Comparison of ENCODE assay signal across 9 cellular contexts in genomic region chr1:222653178-222653827, GRCh38. TPM values are rescaled to one million over a fixed set of nuclear protein-coding genes. Genes with fewer than 3 reads are reported as not detected.
DNase-seq lines count a peak whose midpoint lies in the region; ATAC-seq and TF ChIP-seq lines count a peak whose summit lies in the region.
"Had no signal": no experiment of that assay in that cellular context is flagged by ENCODE, and none has a peak within 500 bp of the region (broad histone marks: within the 10 kb centered on the region; RNA-seq: fewer than 3 reads in every experiment).

No MANE protein-coding gene starts in this region.

- peak; percentile 28 for DNase-seq in activated CD4-positive, alpha-beta T cell treated with anti-CD3 and anti-CD28 coated beads for 48 hours
- DNase-seq in activated CD4-positive, alpha-beta T cell treated with anti-CD3 and anti-CD28 coated beads for 1 hour, result no peak
- DNase-seq in naive B cell (no peak), HFFc6 (no peak), left ventricle myocardium superior (no peak), NCI-H1417 (lab: John Stamatoyannopoulos, UW) (no peak)

- H3K4me1 Mint-ChIP-seq in naive B cell, result peaks cover 26 to 30% (median 28%) of the 10 kb centered on the region in 3 donors
- H3K4me1 Mint-ChIP-seq in HFFc6 (ENCODE audit: low read depth), result no peaks in the 10 kb centered on the region

- H3K27me3 Mint-ChIP-seq in naive B cell (no peaks in the 10 kb centered on the region), HFFc6 (ENCODE audit: insufficient read depth) (no peaks in the 10 kb centered on the region)

- H3K9me3 Mint-ChIP-seq in naive B cell, result no peaks in the 10 kb centered on the region
- no peaks in the 10 kb centered on the region for H3K9me3 Mint-ChIP-seq in HFFc6

- intact Hi-C loops in left ventricle myocardium superior (cut with micrococcal nuclease), result loop anchor here (10.0 kb wide), 1 partner anchor 71 kb away; no protein-coding TSS in a partner anchor

- H3K4me3 Mint-ChIP-seq in naive B cell, result no peak overlapping the region
- no peak overlapping the region for H3K4me3 Mint-ChIP-seq in HFFc6

- H3K36me3 Mint-ChIP-seq in naive B cell (peaks cover 19 to 42% of the 10 kb centered on the region in 2 donors), HFFc6 (ENCODE audit: low read depth) (peaks cover 28% of the 10 kb centered on the region)

- peak; percentile 54 for ATAC-seq in GM21825 (IDR thresholded peaks at IDR 0.05; ENCODE audit: unreplicated experiment)
- ATAC-seq in HG03575 (IDR thresholded peaks at IDR 0.05; ENCODE audit: extremely low read depth, insufficient number of reproducible peaks, low FRiP score, unreplicated experiment), result peak; percentile 42
- ATAC-seq in naive B cell (ENCODE audit: low read depth in 2 of 2), result no peak
- no peak for ATAC-seq in left ventricle myocardium superior
- ATAC-seq: A549 had no signal

- no peak for TF ChIP-seq CTCF in HFFc6 (IDR thresholded peaks at IDR 0.05)

- H3K27ac Mint-ChIP-seq in naive B cell (peak overlapping the region in 5 of 6 donors; percentile 15 to 98 (median 50)), HFFc6 (no peak overlapping the region)

RNA-seq across cellular contexts. Expression of gene MIA3, which starts 35.4 kb away (rescaled TPM):
- 10 to 100 TPM; 32.0 to 76.7 (median 53.0) TPM for polyA plus RNA-seq in naive B cell (ENCODE audit: low read depth in 6 of 6)
- total RNA-seq in HFFc6 (2021; fragmentation: NEBNext Ultra II Directional; extraction: Animal tissue kit (Norgen Biotek cat#: 25700)), result 10 to 100 TPM; 55.6 to 68.3 (median 62.1) TPM
- total RNA-seq in left ventricle myocardium superior, result 65.5 TPM

RNA-seq across cellular contexts. Expression of gene AIDA, which starts 59.0 kb away (rescaled TPM):
- polyA plus RNA-seq in naive B cell (ENCODE audit: low read depth in 6 of 6), result 100 to 1,000 TPM in 2 of 6 donors, 10 to 100 TPM in 4; 78.6 to 104 (median 82.1) TPM
- 100 to 1,000 TPM in 4 of 6 experiments, 10 to 100 TPM in 2; 87.1 to 112 (median 103) TPM for total RNA-seq in HFFc6 (2021; fragmentation: NEBNext Ultra II Directional; extraction: Animal tissue kit (Norgen Biotek cat#: 25700))
- total RNA-seq in left ventricle myocardium superior, result 52.7 TPM

RNA-seq across cellular contexts. Expression of gene BROX, which starts 59.1 kb away (rescaled TPM):
- 10 to 100 TPM; 12.1 to 19.0 (median 14.7) TPM for polyA plus RNA-seq in naive B cell (ENCODE audit: low read depth in 6 of 6)
- total RNA-seq in HFFc6 (2021; fragmentation: NEBNext Ultra II Directional; extraction: Animal tissue kit (Norgen Biotek cat#: 25700)), result 10 to 100 TPM; 61.0 to 71.0 (median 67.6) TPM
- 25.4 TPM for total RNA-seq in left ventricle myocardium superior

Comparison
In these comparisons a context has a peak if more than half of its experiments do, and no peak if none do; other contexts are left out.
1. ATAC-seq: peak in GM21825 (single experiment) and HG03575 (single experiment); none in naive B cell (0 of 2) and left ventricle myocardium superior (single experiment).